8 cellular contexts compared by ENCODE assay signal in the genomic region with DNA sequence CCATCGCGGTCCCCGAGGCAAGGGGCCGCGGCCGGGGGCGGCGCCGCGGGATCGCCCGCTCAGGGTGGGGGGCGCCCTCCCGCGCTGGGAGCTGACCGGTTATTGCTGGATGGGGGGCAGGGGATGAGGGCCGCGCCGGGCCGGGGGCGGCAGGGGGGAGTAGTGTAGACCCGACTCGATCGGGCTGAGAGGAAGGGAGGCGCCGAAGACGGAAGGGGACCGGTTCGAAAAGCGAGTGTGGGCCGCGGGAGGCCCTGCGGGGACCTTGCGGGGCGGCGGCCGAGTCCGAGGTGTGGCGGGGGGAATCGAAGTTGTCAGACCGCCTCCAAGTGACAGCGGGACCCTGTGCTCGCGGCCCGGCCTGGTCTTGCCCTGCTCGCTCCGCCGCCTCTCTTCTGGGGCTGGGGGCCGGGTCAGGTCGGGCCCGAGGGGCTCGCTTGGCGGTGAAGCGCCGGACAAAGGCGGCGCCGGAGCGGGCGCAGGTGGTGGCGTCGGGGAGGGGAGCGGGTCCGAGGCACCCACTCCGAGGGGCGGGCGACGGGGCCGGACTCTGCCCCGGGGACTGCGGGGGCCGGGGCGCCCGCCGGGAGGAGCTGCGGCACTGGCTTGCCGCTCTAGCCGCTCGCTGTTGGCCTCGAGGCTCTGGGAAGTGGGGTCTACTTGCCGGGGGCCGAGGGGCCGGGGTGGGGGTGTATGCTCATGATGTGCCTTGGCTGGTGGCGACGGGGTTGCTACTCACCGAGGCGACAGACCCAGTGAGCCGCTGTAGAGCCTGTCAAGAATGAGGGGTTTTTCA. TPM values are rescaled to one million over a fixed set of nuclear protein-coding genes. Genes with fewer than 3 reads are reported as not detected.
A peak's percentile ranks its signal among the peaks of the same experiment; 100 is the strongest.
DNase-seq lines count a peak whose midpoint lies in the region; ATAC-seq lines count a peak whose summit lies in the region.

No MANE protein-coding gene starts in this region.

- no peak overlapping the region; the same call in 1 of the 2 replicates for H3K27ac ChIP-seq in HUES64 (ENCODE audit: low read depth, low read length)

- H3K4me1 Mint-ChIP-seq in activated naive CD4-positive, alpha-beta T cell treated with anti-CD3 and anti-CD28 coated beads, Interleukin-2, amount 10 ng/mL, durations not matched to agents 7 days and 5 days: peaks cover 44% of the 10 kb centered on the region

- peaks cover 23% of the 10 kb centered on the region for H3K27me3 ChIP-seq in HUES64 (ENCODE audit: insufficient read depth, low read length)
- H3K27me3 ChIP-seq in iPS-15b (ENCODE audit: control insufficient read depth, insufficient read depth, low read length): peaks cover 5% of the 10 kb centered on the region

- CTCF ChIA-PET in activated naive CD4-positive, alpha-beta T cell treated with anti-CD3 and anti-CD28 coated beads, Interleukin-2, amount 10 ng/mL, durations not matched to agents 7 days and 5 days (lab: Charles Lee): interaction anchor here (0.8 to 4.8 kb wide), 5 partner anchors 10 to 66 kb away, joined by 3 to 19 read pairs (median 5); no protein-coding TSS in a partner anchor

- peaks cover 50% of the 10 kb centered on the region for H3K4me1 ChIP-seq in ES-I3 (ENCODE audit: insufficient read depth, low read length)
- H3K4me1 ChIP-seq in HUES64 (ENCODE audit: insufficient read depth, low read length): peaks cover 61% of the 10 kb centered on the region
- H3K4me1 ChIP-seq in iPS-15b (ENCODE audit: control insufficient read depth, insufficient read depth, low read length): peaks cover 49% of the 10 kb centered on the region

- H3K4me3 ChIP-seq in HUES64 (ENCODE audit: low read length): peak overlapping the region; percentile 70
- H3K4me3 ChIP-seq in iPS-15b (ENCODE audit: low read depth, low read length): peak overlapping the region; percentile 54

- peak overlapping the region; percentile 74 for H3K27ac Mint-ChIP-seq in activated naive CD4-positive, alpha-beta T cell treated with anti-CD3 and anti-CD28 coated beads, Interleukin-2, amount 10 ng/mL, durations not matched to agents 7 days and 5 days

- peak; percentile 55 for DNase-seq in activated naive CD4-positive, alpha-beta T cell treated with anti-CD3 and anti-CD28 coated beads, Interleukin-2, amount 10 ng/mL, durations not matched to agents 7 days and 5 days
- peak; percentile 27 for DNase-seq in stimulated activated CD4-positive, alpha-beta T cell treated with anti-CD3 and anti-CD28 coated beads, Interleukin-4, amount 100 ng/mL, for 24 hours
- DNase-seq in NCI-H524 treated with DMSO at 0.1 percent for 48 hours (lab: John Stamatoyannopoulos, UW): no peak
- DNase-seq in AG20443 (ENCODE audit: low spot score): no peak

- H3K4me3 Mint-ChIP-seq in activated naive CD4-positive, alpha-beta T cell treated with anti-CD3 and anti-CD28 coated beads, Interleukin-2, amount 10 ng/mL, durations not matched to agents 7 days and 5 days: peak overlapping the region; percentile 90

- peaks cover 14% of the 10 kb centered on the region for H3K36me3 Mint-ChIP-seq in activated naive CD4-positive, alpha-beta T cell treated with anti-CD3 and anti-CD28 coated beads, Interleukin-2, amount 10 ng/mL, durations not matched to agents 7 days and 5 days

- ATAC-seq in HG02588 (IDR thresholded peaks at IDR 0.05; ENCODE audit: unreplicated experiment): no peak

- WGBS in HUES64: under 1% methylated on average over 88 of the region's 88 CpGs

- H3K9me3 ChIP-seq in ES-I3 (ENCODE audit: control insufficient read depth, insufficient read depth, low read length) (no peaks in the 10 kb centered on the region), HUES64 (ENCODE audit: insufficient read depth, low read depth, low read length) (no peaks in the 10 kb centered on the region), iPS-15b (ENCODE audit: control insufficient read depth, insufficient read depth, low read length) (no peaks in the 10 kb centered on the region)

- no peaks in the 10 kb centered on the region for H3K9me3 Mint-ChIP-seq in activated naive CD4-positive, alpha-beta T cell treated with anti-CD3 and anti-CD28 coated beads, Interleukin-2, amount 10 ng/mL, durations not matched to agents 7 days and 5 days

- H3K9ac ChIP-seq in ES-I3 (ENCODE audit: low read depth, low read length): peak overlapping the region; percentile 62
- peak overlapping the region; percentile 77 for H3K9ac ChIP-seq in HUES64 (ENCODE audit: low read depth, low read length)
- H3K9ac ChIP-seq in iPS-15b (ENCODE audit: low read depth, low read length): peak overlapping the region; percentile 47

- peaks cover 60% of the 10 kb centered on the region for H3K27me3 Mint-ChIP-seq in activated naive CD4-positive, alpha-beta T cell treated with anti-CD3 and anti-CD28 coated beads, Interleukin-2, amount 10 ng/mL, durations not matched to agents 7 days and 5 days

- H3K36me3 ChIP-seq in ES-I3 (ENCODE audit: insufficient read depth, low read length) (no peaks in the 10 kb centered on the region), HUES64 (ENCODE audit: insufficient read depth, low read length) (no peaks in the 10 kb centered on the region), iPS-15b (ENCODE audit: control insufficient read depth, insufficient read depth, low read length) (no peaks in the 10 kb centered on the region)

RNA-seq across cellular contexts. Expression of a gene that starts 1.2 kb away (rescaled TPM):
- polyA plus RNA-seq in HUES64 (2013, experiment 1 of 2): 21.8 TPM
- 19.7 TPM for polyA plus RNA-seq in HUES64 (2013, experiment 2 of 2)

RNA-seq across cellular contexts. Expression of a gene that starts 28.9 kb away (rescaled TPM):
- polyA plus RNA-seq in HUES64 (2013, experiment 1 of 2): 15.0 TPM
- 18.5 TPM for polyA plus RNA-seq in HUES64 (2013, experiment 2 of 2)

RNA-seq across cellular contexts. Expression of a gene that starts 36.3 kb away (rescaled TPM):
- 45.6 TPM for polyA plus RNA-seq in HUES64 (2013, experiment 1 of 2)
- 38.9 TPM for polyA plus RNA-seq in HUES64 (2013, experiment 2 of 2)

RNA-seq across cellular contexts. Expression of a gene that starts 59.4 kb away (rescaled TPM):
- polyA plus RNA-seq in HUES64 (2013, experiment 1 of 2): 46.7 TPM
- 58.7 TPM for polyA plus RNA-seq in HUES64 (2013, experiment 2 of 2)

Comparison
In these comparisons a context has a peak if more than half of its experiments do, and no peak if none do; other contexts are left out.
1. DNase-seq: peak in activated naive CD4-positive, alpha-beta T cell treated with anti-CD3 and anti-CD28 coated beads, Interleukin-2, amount 10 ng/mL, durations not matched to agents 7 days and 5 days (single experiment) and stimulated activated CD4-positive, alpha-beta T cell treated with anti-CD3 and anti-CD28 coated beads, Interleukin-4, amount 100 ng/mL, for 24 hours (single experiment); none in NCI-H524 treated with DMSO at 0.1 percent for 48 hours (single experiment) and AG20443 (single experiment).
2. Peak in every context shown above with its lines, with median percentiles within 50 percentile points of each other: H3K9ac ChIP-seq.